26 cellular contexts compared by ENCODE assay signal in genomic region chr2:218830526-218831306, GRCh38. TPM values are rescaled to one million over a fixed set of nuclear protein-coding genes. Genes with fewer than 3 reads are reported as not detected.
"Had no signal": no experiment of that assay in that cellular context is flagged by ENCODE, and none has a peak within 500 bp of the region (broad histone marks: within the 10 kb centered on the region; RNA-seq: fewer than 3 reads in every experiment).

No MANE protein-coding gene starts in this region.

- H3K27me3 ChIP-seq: adrenal gland, tibial nerve had no signal

- H3K9me3 ChIP-seq: adrenal gland, esophagus squamous epithelium, gastroesophageal sphincter, left lung, tibial nerve had no signal

- ATAC-seq: activated T-cell treated with anti-CD3 and anti-CD28 coated beads, Interleukin-2, amount 50 U/mL, for 4 hours; left lung; stimulated activated effector memory CD8-positive, alpha-beta T cell treated with anti-CD3 and anti-CD28 coated beads, Interleukin-12 subunit alpha, Interleukin-12 subunit beta, amount 100 ng/mL, for 72 hours; T-cell had no signal

- H3K4me3 ChIP-seq: adrenal gland, esophagus squamous epithelium, gastroesophageal sphincter, left lung, skin epidermis, tibial nerve had no signal

- H3K4me1 ChIP-seq: adrenal gland, left lung, parathyroid adenoma had no signal

- H3K27ac ChIP-seq: adrenal gland, left lung, parathyroid adenoma had no signal

- H3K9ac ChIP-seq: parathyroid adenoma had no signal

- H2AFZ ChIP-seq: parathyroid adenoma had no signal

- FAIRE-seq: astrocyte, kidney had no signal

- DNase-seq: activated CD4-positive, alpha-beta T cell treated with anti-CD3 and anti-CD28 coated beads, Interleukin-2, amount 50 U/mL, for 4 hours; activated CD8-positive, alpha-beta memory T cell treated with anti-CD3 and anti-CD28 coated beads, Interleukin-2, amount 50 U/mL, for 48 hours; activated naive CD4-positive, alpha-beta T cell; activated T-cell treated with anti-CD3 and anti-CD28 coated beads, Interleukin-2, amount 50 U/mL, for 4 hours; cortex of kidney; endodermal cell; esophagus squamous epithelium; kidney; left lung; nephron progenitor cell; stimulated activated CD4-positive, alpha-beta T cell treated with anti-CD3 and anti-CD28 coated beads, Interleukin-1b, Interleukin-23, amount 100 ng/mL, for 48 hours; stimulated activated naive CD8-positive, alpha-beta T cell treated with anti-CD3 and anti-CD28 coated beads, Interleukin-15, amount 100 ng/mL, for 72 hours; T-cell had no signal

- H3K79me2 ChIP-seq: parathyroid adenoma had no signal

- H3K36me3 ChIP-seq: adrenal gland, esophagus squamous epithelium, gastroesophageal sphincter, left lung, tibial nerve had no signal

RNA-seq across cellular contexts. Expression of gene PRKAG3, which starts 0.9 kb away (rescaled TPM):
- total RNA-seq: activated CD8-positive, alpha-beta memory T cell treated with anti-CD3 and anti-CD28 coated beads for 36 hours; activated T-cell treated with anti-CD3 and anti-CD28 coated beads, Interleukin-2, amount 50 U/mL, for 4 hours; activated T-helper 2 cell treated with anti-CD3 and anti-CD28 coated beads, Interferon-gamma antibody, Interleukin-2, Interleukin-4, amounts not matched to agents 10 μg/mL and 5 μg/mL and 100 μg/mL, durations not matched to agents 14 hours and 24 hours and 36 hours; astrocyte; cerebellum; endodermal cell; esophagus squamous epithelium; gastroesophageal sphincter; kidney; left lung; mononuclear cell; T-cell; tibial nerve; WTC11 had no signal
- polyA plus RNA-seq: adrenal gland, urinary bladder had no signal

RNA-seq across cellular contexts. Expression of gene WNT6, which starts 28.9 kb away (rescaled TPM):
- total RNA-seq: activated T-helper 2 cell treated with anti-CD3 and anti-CD28 coated beads, Interferon-gamma antibody, Interleukin-2, Interleukin-4, amounts not matched to agents 10 μg/mL and 5 μg/mL and 100 μg/mL, durations not matched to agents 14 hours and 24 hours and 36 hours; cerebellum; endodermal cell; left lung; mononuclear cell; WTC11 had no signal

RNA-seq across cellular contexts. Expression of gene CYP27A1, which starts 48.8 kb away (rescaled TPM):
- total RNA-seq: activated CD8-positive, alpha-beta memory T cell treated with anti-CD3 and anti-CD28 coated beads for 36 hours; activated T-helper 2 cell treated with anti-CD3 and anti-CD28 coated beads, Interferon-gamma antibody, Interleukin-2, Interleukin-4, amounts not matched to agents 10 μg/mL and 5 μg/mL and 100 μg/mL, durations not matched to agents 14 hours and 24 hours and 36 hours had no signal

RNA-seq across cellular contexts. Expression of gene WNT10A, which starts 49.9 kb away (rescaled TPM):
- total RNA-seq: endodermal cell, gastroesophageal sphincter, WTC11 had no signal
